8 cellular contexts compared by ENCODE assay signal in the genomic region with DNA sequence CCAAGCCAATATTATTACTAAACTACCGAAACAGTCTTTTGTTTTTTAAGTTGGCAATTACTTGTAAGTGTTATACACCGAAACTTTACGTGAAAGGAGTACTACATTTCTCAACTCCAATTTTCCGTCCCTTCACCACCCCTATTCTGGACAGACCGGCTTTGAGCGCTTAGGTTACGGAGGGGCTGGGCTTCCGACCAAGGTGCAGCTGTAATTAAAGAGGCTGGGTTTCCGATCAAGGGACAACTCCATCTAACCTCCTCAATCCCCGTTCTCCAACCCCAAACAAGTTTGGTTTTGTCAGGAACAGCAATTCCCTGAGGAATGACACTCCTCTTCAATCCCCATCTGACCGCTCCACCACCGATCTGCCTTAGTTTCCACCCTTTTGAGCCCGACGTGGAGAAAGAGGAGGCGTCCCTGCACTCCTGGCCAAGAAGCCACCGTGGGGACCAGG.
DNase-seq lines count a peak whose midpoint lies in the region; ATAC-seq and TF ChIP-seq lines count a peak whose summit lies in the region.

No MANE protein-coding gene starts in this region.

- no peak for TF ChIP-seq CTCF in astrocyte of the spinal cord (IDR thresholded peaks at IDR 0.05; ENCODE audit: low read depth, low read length)

- no peak for ATAC-seq in GM21825 (IDR thresholded peaks at IDR 0.05; ENCODE audit: unreplicated experiment)
- no peak for ATAC-seq in HG02571 (IDR thresholded peaks at IDR 0.05; ENCODE audit: unreplicated experiment)

- peak overlapping the region; percentile 98 for H3K4me3 ChIP-seq in astrocyte of the spinal cord (ENCODE audit: low read depth, low read length)

- DNase-seq in activated CD4-positive, alpha-beta T cell treated with anti-CD3 and anti-CD28 coated beads for 48 hours, result peak; percentile 45
- no peak for DNase-seq in activated CD4-positive, alpha-beta T cell treated with anti-CD3 and anti-CD28 coated beads for 1 hour
- DNase-seq in NCI-H748 treated with DMSO at 0.1 percent for 48 hours (lab: John Stamatoyannopoulos, UW) (peak; percentile 22), astrocyte of the spinal cord (ENCODE audit: low read depth, low spot score) (no peak), islet precursor cell (peak; percentile 75)
- DNase-seq in stimulated activated CD4-positive, alpha-beta T cell treated with anti-CD3 and anti-CD28 coated beads, Interleukin-2, amount 100 ng/mL, for 24 hours, result peak; percentile 33 to 40

- in situ Hi-C loops in astrocyte of the spinal cord (cut with HindIII; ENCODE audit: low sequenced_read_pairs), result no loop called here

Comparison
In these comparisons a context has a peak if more than half of its experiments do, and no peak if none do; other contexts are left out.
1. DNase-seq: peak in activated CD4-positive, alpha-beta T cell treated with anti-CD3 and anti-CD28 coated beads for 48 hours (single experiment), NCI-H748 treated with DMSO at 0.1 percent for 48 hours (single experiment), islet precursor cell (single experiment) and stimulated activated CD4-positive, alpha-beta T cell treated with anti-CD3 and anti-CD28 coated beads, Interleukin-2, amount 100 ng/mL, for 24 hours (2 of 2); none in activated CD4-positive, alpha-beta T cell treated with anti-CD3 and anti-CD28 coated beads for 1 hour (single experiment) and astrocyte of the spinal cord (single experiment).